8 cellular contexts compared by ENCODE assay signal in the genomic region with DNA sequence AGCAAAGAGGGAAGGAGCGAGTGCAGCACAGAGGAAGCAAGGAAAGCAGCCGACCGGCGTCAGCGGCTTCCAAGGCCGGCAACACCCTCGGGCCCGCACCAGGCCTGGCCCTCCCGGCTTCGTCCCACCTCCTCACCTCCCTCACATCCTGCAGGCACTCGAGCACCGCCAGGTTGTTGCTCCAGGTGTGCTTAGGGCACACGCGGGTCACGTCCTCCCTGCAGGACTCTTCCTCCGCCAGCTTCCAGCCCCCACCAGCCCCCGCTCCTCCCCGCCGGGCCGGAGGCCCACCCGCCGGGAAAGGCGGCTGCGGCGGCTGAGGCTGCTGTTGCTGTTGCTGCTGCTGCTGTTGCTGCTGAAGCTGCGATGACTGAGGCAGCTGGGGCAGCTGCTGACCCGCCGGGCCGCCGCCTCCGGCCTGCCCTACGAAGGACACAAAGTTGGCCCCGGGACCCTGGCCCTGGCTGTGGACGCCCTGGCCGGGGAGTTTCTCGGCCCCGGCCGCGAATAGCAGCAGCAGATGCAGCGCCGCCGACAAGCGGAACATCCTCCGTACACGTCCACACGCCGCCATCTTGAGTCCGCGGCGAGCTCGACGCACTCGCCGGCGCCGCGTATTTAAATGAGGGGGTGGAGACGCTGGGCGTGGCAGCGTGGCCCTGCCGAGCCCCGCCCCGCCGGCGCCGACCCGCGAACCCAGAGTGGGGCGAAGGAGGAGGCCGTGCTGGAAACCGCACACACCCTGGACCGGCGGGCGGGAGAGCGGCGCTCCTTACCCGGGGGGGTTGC. TPM values are rescaled to one million over a fixed set of nuclear protein-coding genes. Genes with fewer than 3 reads are reported as not detected.
DNase-seq lines count a peak whose midpoint lies in the region; ATAC-seq and TF ChIP-seq lines count a peak whose summit lies in the region.

A gene (minus strand): TSS at position 594 of the 789 bp plus-strand sequence. CDS start 20 bp downstream, at position 574.

- H3K36me3 Mint-ChIP-seq in T-helper 2 cell treated with Interferon-gamma antibody and Interleukin-4, amounts not matched to agents 5 μg/mL and 100 μg/mL, for 36 hours (ENCODE audit: low read depth), result peaks cover 28% of the 10 kb centered on the region

- peak; percentile 89 for DNase-seq in NCI-H1436 (lab: John Stamatoyannopoulos, UW)
- peak; percentile 89 for DNase-seq in T-helper 2 cell treated with Interferon-gamma antibody and Interleukin-4, amounts not matched to agents 5 μg/mL and 100 μg/mL, for 36 hours (ENCODE audit: low spot score)
- peak; percentile 53 to 96 for DNase-seq in ascending aorta (ENCODE audit: low spot score in 2 of 2)
- peak; percentile 94 to 98 (median 98) for DNase-seq in right cardiac atrium
- no peak for DNase-seq in vagina (ENCODE audit: extremely low spot score in 2 of 2)

- peak within 1 kb of the TSS; percentile 86 for H3K9ac ChIP-seq in rectal smooth muscle tissue (ENCODE audit: low read length)

- TF ChIP-seq POLR2A in vagina (IDR thresholded peaks at IDR 0.05), result peak in 1 of 2 donors; percentile 86

- no peak for TF ChIP-seq CTCF in ascending aorta (IDR thresholded peaks at IDR 0.05)
- no peak for TF ChIP-seq CTCF in vagina (IDR thresholded peaks at IDR 0.05)

- H3K27me3 Mint-ChIP-seq in T-helper 2 cell treated with Interferon-gamma antibody and Interleukin-4, amounts not matched to agents 5 μg/mL and 100 μg/mL, for 36 hours (ENCODE audit: low read depth), result peaks cover 5% of the 10 kb centered on the region

- ATAC-seq in GM18498 (IDR thresholded peaks at IDR 0.05; ENCODE audit: unreplicated experiment) (peak; percentile 97), HG02840 (IDR thresholded peaks at IDR 0.05; ENCODE audit: low FRiP score, unreplicated experiment) (peak; percentile 95), right cardiac atrium (peak; percentile 98 to 99)

- peaks cover 52% of the 10 kb centered on the region for H3K4me1 Mint-ChIP-seq in T-helper 2 cell treated with Interferon-gamma antibody and Interleukin-4, amounts not matched to agents 5 μg/mL and 100 μg/mL, for 36 hours (ENCODE audit: low read depth)

- no peaks in the 10 kb centered on the region for H3K36me3 ChIP-seq in ascending aorta
- H3K36me3 ChIP-seq in rectal smooth muscle tissue (ENCODE audit: control insufficient read depth, insufficient read depth, low read length), result no peaks in the 10 kb centered on the region
- H3K36me3 ChIP-seq in vagina, result no peaks in the 10 kb centered on the region

- H3K27me3 ChIP-seq in ascending aorta, result no peaks in the 10 kb centered on the region
- no peaks in the 10 kb centered on the region for H3K27me3 ChIP-seq in right cardiac atrium (ENCODE audit: control insufficient read depth, insufficient read depth)
- H3K27me3 ChIP-seq in rectal smooth muscle tissue (ENCODE audit: control insufficient read depth, insufficient read depth, low read length), result no peaks in the 10 kb centered on the region
- H3K27me3 ChIP-seq in vagina, result no peaks in the 10 kb centered on the region

- H3K4me1 ChIP-seq in ascending aorta (peaks cover 0 to 11% of the 10 kb centered on the region in 2 donors), right cardiac atrium (ENCODE audit: control insufficient read depth, insufficient read depth, low read length) (peaks cover 2% of the 10 kb centered on the region), rectal smooth muscle tissue (ENCODE audit: control insufficient read depth, insufficient read depth, low read length) (peaks cover 10% of the 10 kb centered on the region), vagina (peaks cover 46% of the 10 kb centered on the region)

- H3K27ac ChIP-seq in ascending aorta (peak within 1 kb of the TSS; percentile 96 to 97), right cardiac atrium (ENCODE audit: low read length) (peak within 1 kb of the TSS; percentile 90), rectal smooth muscle tissue (ENCODE audit: low read depth, low read length) (peak within 1 kb of the TSS; percentile 95), vagina (peak within 1 kb of the TSS; percentile 98)

- H3K4me3 ChIP-seq in ascending aorta, result peak within 1 kb of the TSS; percentile 88 to 99
- H3K4me3 ChIP-seq in right cardiac atrium (ENCODE audit: low read length), result peak within 1 kb of the TSS; percentile 77
- peak within 1 kb of the TSS; percentile 95 for H3K4me3 ChIP-seq in rectal smooth muscle tissue (ENCODE audit: low read length)
- peak within 1 kb of the TSS; percentile 96 to 99 for H3K4me3 ChIP-seq in vagina

- peak within 1 kb of the TSS; percentile 93 for H3K4me3 Mint-ChIP-seq in T-helper 2 cell treated with Interferon-gamma antibody and Interleukin-4, amounts not matched to agents 5 μg/mL and 100 μg/mL, for 36 hours

- intact Hi-C loops in ascending aorta (cut with DNase I), result loop anchor here (5.0 to 10.0 kb wide), 4 partner anchors 61 to 832 kb away; a partner anchor contains a TSS
- intact Hi-C loops in right cardiac atrium (cut with DNase I), result loop anchor here in 2 of 4 donors (10.0 kb wide), 2 partner anchors 52 to 102 kb away; no protein-coding TSS in a partner anchor
- intact Hi-C loops in vagina (cut with DNase I), result no loop called here

- H3K9me3 ChIP-seq in ascending aorta (no peaks in the 10 kb centered on the region), right cardiac atrium (ENCODE audit: control insufficient read depth, low read length) (no peaks in the 10 kb centered on the region), vagina (no peaks in the 10 kb centered on the region)

- WGBS in right cardiac atrium, result under 1% methylated on average over 77 of the region's 77 CpGs

- H3K27ac Mint-ChIP-seq in T-helper 2 cell treated with Interferon-gamma antibody and Interleukin-4, amounts not matched to agents 5 μg/mL and 100 μg/mL, for 36 hours, result peak within 1 kb of the TSS; percentile 87

- peaks cover 4% of the 10 kb centered on the region for H3K9me3 Mint-ChIP-seq in T-helper 2 cell treated with Interferon-gamma antibody and Interleukin-4, amounts not matched to agents 5 μg/mL and 100 μg/mL, for 36 hours

RNA-seq across cellular contexts. Expression of the gene that starts here (rescaled TPM):
- 77.0 TPM for total RNA-seq in ascending aorta
- 100 to 1,000 TPM in 1 of 4 donors, 10 to 100 TPM in 3; 91.6 to 109 (median 99.2) TPM for total RNA-seq in right cardiac atrium
- 46.8 TPM for polyA plus RNA-seq in right cardiac atrium
- total RNA-seq in vagina, result 76.9 TPM

Comparison
In these comparisons a context has a peak if more than half of its experiments do, and no peak if none do; other contexts are left out.
1. DNase-seq: peak in NCI-H1436 (single experiment), T-helper 2 cell treated with Interferon-gamma antibody and Interleukin-4, amounts not matched to agents 5 μg/mL and 100 μg/mL, for 36 hours (single experiment), ascending aorta (2 of 2) and right cardiac atrium (3 of 3); none in vagina (0 of 2).
2. Peak in every context shown above with its lines, with median percentiles within 50 percentile points of each other: ATAC-seq, H3K27ac ChIP-seq and H3K4me3 ChIP-seq.